13 cellular contexts compared by ENCODE assay signal in the genomic region with DNA sequence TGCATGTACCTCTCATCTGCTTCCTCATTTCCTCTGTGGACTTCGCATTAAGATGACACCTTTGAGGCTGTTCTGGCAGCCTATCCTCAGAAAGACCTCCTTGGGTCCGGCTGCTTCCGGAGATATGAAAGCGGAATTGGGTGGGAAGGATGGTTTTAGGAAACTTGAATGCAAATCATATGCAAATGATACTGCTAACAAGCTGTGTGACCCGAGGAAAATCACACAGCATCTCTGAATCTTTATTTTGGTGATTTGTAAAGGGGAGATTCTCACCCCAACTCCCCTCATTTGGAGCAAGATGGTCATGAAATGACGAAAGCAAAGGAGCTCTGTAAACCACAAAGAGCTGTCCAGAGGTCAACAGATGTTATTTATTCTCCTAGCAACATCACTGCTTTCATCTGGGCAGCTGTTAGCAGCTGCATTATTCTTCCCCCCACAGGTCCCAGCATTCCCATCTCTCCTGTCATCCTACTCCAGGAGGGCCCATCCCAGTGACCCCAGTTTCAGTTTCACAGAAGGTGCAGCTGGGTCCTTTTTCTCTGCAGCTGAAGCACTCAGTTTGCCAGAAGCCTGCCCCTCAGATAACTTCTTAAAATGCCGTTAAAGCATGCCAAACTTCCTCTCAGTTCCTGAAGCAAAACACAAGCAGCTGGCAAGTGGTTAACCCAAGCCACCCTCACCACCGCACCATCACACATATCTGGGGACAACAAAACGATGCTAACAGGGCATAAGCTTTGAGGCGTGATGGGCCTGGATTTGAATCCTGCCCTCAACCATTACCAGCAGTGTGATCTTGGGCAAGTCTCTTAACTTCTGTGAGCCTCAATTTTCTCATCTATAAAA.
DNase-seq lines count a peak whose midpoint lies in the region; ATAC-seq and TF ChIP-seq lines count a peak whose summit lies in the region.
"Had no signal": no experiment of that assay in that cellular context is flagged by ENCODE, and none has a peak within 500 bp of the region (broad histone marks: within the 10 kb centered on the region; RNA-seq: fewer than 3 reads in every experiment).

No MANE protein-coding gene starts in this region.

- no peak for TF ChIP-seq CTCF in AG10803 (conservative IDR thresholded peaks at IDR 0.05; ENCODE audit: low read length)
- TF ChIP-seq CTCF in Loucy (conservative IDR thresholded peaks at IDR 0.05; ENCODE audit: low read length) = no peak
- TF ChIP-seq CTCF in fibroblast of the aortic adventitia (IDR thresholded peaks at IDR 0.05; ENCODE audit: insufficient read depth, low read length) = no peak
- TF ChIP-seq CTCF in SK-N-SH (IDR thresholded peaks at IDR 0.05) = no peak

- H3K36me3 ChIP-seq in Loucy (ENCODE audit: insufficient read depth, low read length) = no peaks in the 10 kb centered on the region
- no peaks in the 10 kb centered on the region for H3K36me3 ChIP-seq in SK-N-SH (replicated peaks in 1 of 2; ENCODE audit: control insufficient read depth in 1 of 2, insufficient read depth in 2 of 2, low read length in 1 of 2)
- H3K36me3 ChIP-seq: WERI-Rb-1 had no signal

- H4K20me1 ChIP-seq in Loucy (ENCODE audit: insufficient read depth, low read length, poor library complexity, severe bottlenecking) = no peaks in the 10 kb centered on the region
- H4K20me1 ChIP-seq in SK-N-SH (ENCODE audit: insufficient read depth) = no peaks in the 10 kb centered on the region

- H3K9me3 ChIP-seq in Loucy (ENCODE audit: insufficient read depth, low read depth, low read length) (no peaks in the 10 kb centered on the region), SK-N-SH (no peaks in the 10 kb centered on the region)

- H3K4me1 ChIP-seq in Loucy (ENCODE audit: insufficient read depth, low read length, poor library complexity, severe bottlenecking) (peaks cover 2% of the 10 kb centered on the region), SK-N-SH (ENCODE audit: control insufficient read depth in 1 of 2, insufficient read depth in 2 of 2, low read depth in 1 of 2, low read length in 1 of 2) (peaks cover 0 to 38% of the 10 kb centered on the region in 2 experiments; a peak in 2 of 4 replicates)

- H3K79me2 ChIP-seq in Loucy (ENCODE audit: insufficient read depth, low read length) (no peaks in the 10 kb centered on the region), SK-N-SH (ENCODE audit: insufficient read depth) (no peaks in the 10 kb centered on the region)

- no peak for TF ChIP-seq RAD21 in SK-N-SH (IDR thresholded peaks at IDR 0.05; ENCODE audit: low read length)

- intact Hi-C loops in left cardiac atrium (cut with DNase I) = no loop called here

- ATAC-seq in GM21528 (IDR thresholded peaks at IDR 0.05; ENCODE audit: low FRiP score, unreplicated experiment) (peak; percentile 55), left cardiac atrium (no peak)
- ATAC-seq: naive thymus-derived CD4-positive, alpha-beta T cell had no signal

- H3K27me3 ChIP-seq in Loucy (ENCODE audit: insufficient read depth, low read length, poor library complexity, severe bottlenecking) (no peaks in the 10 kb centered on the region), SK-N-SH (ENCODE audit: insufficient read depth) (no peaks in the 10 kb centered on the region)
- H3K27me3 ChIP-seq: dorsolateral prefrontal cortex had no signal

- H3F3A ChIP-seq in Loucy (ENCODE audit: low read depth) (no peaks in the 10 kb centered on the region), SK-N-SH (replicated peaks; ENCODE audit: insufficient read depth) (peaks cover 3% of the 10 kb centered on the region)

- H2AFZ ChIP-seq in Loucy (ENCODE audit: low read length) (no peak overlapping the region), SK-N-SH (ENCODE audit: low read depth) (no peak overlapping the region)

- WGBS in SK-N-SH (ENCODE audit: low lambda C conversion rate) = 68% methylated on average over 8 of the region's 10 CpGs

- TF ChIP-seq EP300 in SK-N-SH (IDR thresholded peaks at IDR 0.05; ENCODE audit: borderline replicate concordance in 1 of 2, low read depth in 1 of 2, low read length in 1 of 2) = no peak

- DNase-seq in AG10803 (ENCODE audit: low read depth) (peak; percentile 67), fibroblast of the aortic adventitia (ENCODE audit: low read depth) (peak; percentile 26), iPS-NIHi7 (ENCODE audit: extremely low spot score) (no peak), left cardiac atrium (no peak), ecto neural progenitor cell (ENCODE audit: low spot score) (no peak), SK-N-SH (no peak)
- DNase-seq: activated gamma-delta T cell; dorsolateral prefrontal cortex; naive thymus-derived CD4-positive, alpha-beta T cell; NCI-H1694 treated with DMSO at 0.1 percent for 48 hours; WERI-Rb-1 had no signal

- peak overlapping the region; percentile 41 for H3K4me2 ChIP-seq in Loucy (ENCODE audit: low read depth, low read length, poor library complexity, severe bottlenecking)
- no peak overlapping the region for H3K4me2 ChIP-seq in SK-N-SH

- POLR2A ChIA-PET in SK-N-SH (lab: Yijun Ruan, JAX) = no interaction called here

- no peaks in the 10 kb centered on the region for H3K9me2 ChIP-seq in Loucy (replicated peaks; ENCODE audit: low read depth, low read length)
- H3K9me2 ChIP-seq in SK-N-SH = no peaks in the 10 kb centered on the region

- CTCF ChIA-PET in SK-N-SH (lab: Yijun Ruan, JAX) = interaction anchor here (1.2 kb wide), 1 partner anchor 39 kb away, joined by 3 read pairs; no protein-coding TSS in a partner anchor

- H3K9ac ChIP-seq in Loucy (ENCODE audit: low read depth, low read length, poor library complexity, severe bottlenecking) (no peak overlapping the region), SK-N-SH (no peak overlapping the region)

- H3K27ac ChIP-seq in SK-N-SH (ENCODE audit: low read depth in 2 of 2, low read length in 1 of 2) = peak overlapping the region in 1 of 2 experiments; percentile 50; a peak in 2 of 4 replicates
- H3K27ac ChIP-seq: dorsolateral prefrontal cortex, WERI-Rb-1 had no signal

- H3K4me3 ChIP-seq in AG10803 (ENCODE audit: low read length) = no peak overlapping the region
- H3K4me3 ChIP-seq in Loucy (ENCODE audit: low read length, poor library complexity, severe bottlenecking) = no peak overlapping the region
- H3K4me3 ChIP-seq in fibroblast of the aortic adventitia (ENCODE audit: low read depth, low read length) = no peak overlapping the region
- H3K4me3 ChIP-seq in SK-N-SH (ENCODE audit: low read depth in 2 of 2, low read length in 1 of 2) = no peak overlapping the region
- H3K4me3 ChIP-seq: dorsolateral prefrontal cortex had no signal

TF ChIP-seq in SK-N-SH, 30 proteins besides CTCF, POLR2A, EP300 and RAD21:
- no peak for TF ChIP-seq TAF1 (IDR thresholded peaks at IDR 0.05; ENCODE audit: borderline replicate concordance, low read depth, low read length)
- TF ChIP-seq, protein P1, sequence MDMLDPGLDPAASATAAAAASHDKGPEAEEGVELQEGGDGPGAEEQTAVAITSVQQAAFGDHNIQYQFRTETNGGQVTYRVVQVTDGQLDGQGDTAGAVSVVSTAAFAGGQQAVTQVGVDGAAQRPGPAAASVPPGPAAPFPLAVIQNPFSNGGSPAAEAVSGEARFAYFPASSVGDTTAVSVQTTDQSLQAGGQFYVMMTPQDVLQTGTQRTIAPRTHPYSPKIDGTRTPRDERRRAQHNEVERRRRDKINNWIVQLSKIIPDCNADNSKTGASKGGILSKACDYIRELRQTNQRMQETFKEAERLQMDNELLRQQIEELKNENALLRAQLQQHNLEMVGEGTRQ (IDR thresholded peaks at IDR 0.05; ENCODE audit: borderline replicate concordance, low read depth, low read length) = no peak
- no peak for TF ChIP-seq ELF1 (IDR thresholded peaks at IDR 0.05)
- TF ChIP-seq GATA2 (CRISPR knock-in tag; IDR thresholded peaks at IDR 0.05) = no peak
- TF ChIP-seq, protein P2, sequence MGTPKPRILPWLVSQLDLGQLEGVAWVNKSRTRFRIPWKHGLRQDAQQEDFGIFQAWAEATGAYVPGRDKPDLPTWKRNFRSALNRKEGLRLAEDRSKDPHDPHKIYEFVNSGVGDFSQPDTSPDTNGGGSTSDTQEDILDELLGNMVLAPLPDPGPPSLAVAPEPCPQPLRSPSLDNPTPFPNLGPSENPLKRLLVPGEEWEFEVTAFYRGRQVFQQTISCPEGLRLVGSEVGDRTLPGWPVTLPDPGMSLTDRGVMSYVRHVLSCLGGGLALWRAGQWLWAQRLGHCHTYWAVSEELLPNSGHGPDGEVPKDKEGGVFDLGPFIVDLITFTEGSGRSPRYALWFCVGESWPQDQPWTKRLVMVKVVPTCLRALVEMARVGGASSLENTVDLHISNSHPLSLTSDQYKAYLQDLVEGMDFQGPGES (IDR thresholded peaks at IDR 0.05; ENCODE audit: low read depth, low read length) = no peak
- TF ChIP-seq EZH2phosphoT487 (IDR thresholded peaks at IDR 0.05; ENCODE audit: borderline replicate concordance, low read depth) = no peak
- TF ChIP-seq, protein P3, sequence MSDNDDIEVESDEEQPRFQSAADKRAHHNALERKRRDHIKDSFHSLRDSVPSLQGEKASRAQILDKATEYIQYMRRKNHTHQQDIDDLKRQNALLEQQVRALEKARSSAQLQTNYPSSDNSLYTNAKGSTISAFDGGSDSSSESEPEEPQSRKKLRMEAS (IDR thresholded peaks at IDR 0.05; ENCODE audit: low read depth) = no peak
- TF ChIP-seq MXI1 (IDR thresholded peaks at IDR 0.05; ENCODE audit: low read depth, low read length) = no peak
- no peak for TF ChIP-seq RCOR1 (IDR thresholded peaks at IDR 0.05; ENCODE audit: low read length)
- TF ChIP-seq FOXJ3 (CRISPR knock-in tag; IDR thresholded peaks at IDR 0.05) = no peak
- no peak for TF ChIP-seq SMC3 (IDR thresholded peaks at IDR 0.05; ENCODE audit: low read depth, low read length)
- no peak for TF ChIP-seq RFX5 (IDR thresholded peaks at IDR 0.05; ENCODE audit: low read length)
- TF ChIP-seq, protein P4, sequence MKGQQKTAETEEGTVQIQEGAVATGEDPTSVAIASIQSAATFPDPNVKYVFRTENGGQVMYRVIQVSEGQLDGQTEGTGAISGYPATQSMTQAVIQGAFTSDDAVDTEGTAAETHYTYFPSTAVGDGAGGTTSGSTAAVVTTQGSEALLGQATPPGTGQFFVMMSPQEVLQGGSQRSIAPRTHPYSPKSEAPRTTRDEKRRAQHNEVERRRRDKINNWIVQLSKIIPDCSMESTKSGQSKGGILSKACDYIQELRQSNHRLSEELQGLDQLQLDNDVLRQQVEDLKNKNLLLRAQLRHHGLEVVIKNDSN (IDR thresholded peaks at IDR 0.05; ENCODE audit: borderline replicate concordance, low read depth) = no peak
- TF ChIP-seq JUND (IDR thresholded peaks at IDR 0.05) = no peak

Comparison
In these comparisons a context has a peak if more than half of its experiments do, and no peak if none do; other contexts are left out.
1. DNase-seq: peak in AG10803 (single experiment) and fibroblast of the aortic adventitia (single experiment); none in iPS-NIHi7 (single experiment), left cardiac atrium (single experiment), ecto neural progenitor cell (single experiment) and SK-N-SH (single experiment).